ENCODE assay signal across 13 cellular contexts in genomic region chr16:70402916-70403659, GRCh38. TPM values are rescaled to one million over a fixed set of nuclear protein-coding genes. Genes with fewer than 3 reads are reported as not detected.
DNase-seq lines count a peak whose midpoint lies in the region; ATAC-seq lines count a peak whose summit lies in the region.
"Had no signal": no experiment of that assay in that cellular context is flagged by ENCODE, and none has a peak within 500 bp of the region (broad histone marks: within the 10 kb centered on the region; RNA-seq: fewer than 3 reads in every experiment).

No MANE protein-coding gene starts in this region.

- ATAC-seq in activated naive CD8-positive, alpha-beta T cell treated with anti-CD3 and anti-CD28 coated beads, Interleukin-2, amount 10 ng/mL, durations not matched to agents 7 days and 5 days (ENCODE audit: low read depth), result no peak
- ATAC-seq in naive thymus-derived CD8-positive, alpha-beta T cell, result no peak
- ATAC-seq in HG03439 (IDR thresholded peaks at IDR 0.05; ENCODE audit: unreplicated experiment) (no peak), GM21423 (IDR thresholded peaks at IDR 0.05; ENCODE audit: unreplicated experiment) (no peak)

- H3K4me3 Mint-ChIP-seq in activated naive CD8-positive, alpha-beta T cell treated with anti-CD3 and anti-CD28 coated beads, Interleukin-2, amount 10 ng/mL, durations not matched to agents 7 days and 5 days, result peak overlapping the region; percentile 17
- H3K4me3 Mint-ChIP-seq in naive thymus-derived CD8-positive, alpha-beta T cell, result peak overlapping the region; percentile 5 to 86 (median 58)

- DNase-seq in GM03348 (ENCODE audit: low spot score) (peak; percentile 38), M059J (ENCODE audit: low read depth) (peak; percentile 28), NCI-H187 treated with DMSO at 0.1 percent for 48 hours (lab: John Stamatoyannopoulos, UW) (no peak)
- DNase-seq in activated naive CD8-positive, alpha-beta T cell treated with anti-CD3 and anti-CD28 coated beads, Interleukin-2, amount 10 ng/mL, durations not matched to agents 7 days and 5 days, result no peak
- no peak for DNase-seq in naive thymus-derived CD8-positive, alpha-beta T cell
- DNase-seq in activated CD4-positive, alpha-beta T cell treated with anti-CD3 and anti-CD28 coated beads, Interleukin-2, amount 50 U/mL, for 4 hours, result no peak
- DNase-seq: anterior cingulate cortex, erythroblast, kidney glomerular epithelial cell, NCI-H2081, Right ventricle myocardium superior had no signal

- no peaks in the 10 kb centered on the region for H3K9me3 Mint-ChIP-seq in activated naive CD8-positive, alpha-beta T cell treated with anti-CD3 and anti-CD28 coated beads, Interleukin-2, amount 10 ng/mL, durations not matched to agents 7 days and 5 days
- no peaks in the 10 kb centered on the region for H3K9me3 Mint-ChIP-seq in naive thymus-derived CD8-positive, alpha-beta T cell

- POLR2A ChIA-PET in activated naive CD8-positive, alpha-beta T cell treated with anti-CD3 and anti-CD28 coated beads, Interleukin-2, amount 10 ng/mL, durations not matched to agents 7 days and 5 days (lab: Charles Lee), result interaction anchor here (0.9 to 1.3 kb wide), 4 partner anchors 17 to 51 kb away, joined by 3 to 20 read pairs (median 4); partner anchors contain the start of gene FCSK
- POLR2A ChIA-PET in naive thymus-derived CD8-positive, alpha-beta T cell (lab: Charles Lee), result interaction anchor here (1.2 kb wide), 1 partner anchor 22 kb away, joined by 5 read pairs; no protein-coding TSS in a partner anchor

- peaks cover 36% of the 10 kb centered on the region for H3K4me1 Mint-ChIP-seq in activated naive CD8-positive, alpha-beta T cell treated with anti-CD3 and anti-CD28 coated beads, Interleukin-2, amount 10 ng/mL, durations not matched to agents 7 days and 5 days
- peaks cover 34 to 72% (median 67%) of the 10 kb centered on the region in 4 donors for H3K4me1 Mint-ChIP-seq in naive thymus-derived CD8-positive, alpha-beta T cell

- peaks cover 19% of the 10 kb centered on the region for H3K36me3 Mint-ChIP-seq in activated naive CD8-positive, alpha-beta T cell treated with anti-CD3 and anti-CD28 coated beads, Interleukin-2, amount 10 ng/mL, durations not matched to agents 7 days and 5 days
- H3K36me3 Mint-ChIP-seq in naive thymus-derived CD8-positive, alpha-beta T cell, result peaks cover 0 to 11% (median 0%) of the 10 kb centered on the region in 3 donors

- no peaks in the 10 kb centered on the region for H3K27me3 Mint-ChIP-seq in activated naive CD8-positive, alpha-beta T cell treated with anti-CD3 and anti-CD28 coated beads, Interleukin-2, amount 10 ng/mL, durations not matched to agents 7 days and 5 days
- H3K27me3 Mint-ChIP-seq in naive thymus-derived CD8-positive, alpha-beta T cell, result no peaks in the 10 kb centered on the region

- H3K27ac Mint-ChIP-seq in activated naive CD8-positive, alpha-beta T cell treated with anti-CD3 and anti-CD28 coated beads, Interleukin-2, amount 10 ng/mL, durations not matched to agents 7 days and 5 days, result peak overlapping the region; percentile 76
- H3K27ac Mint-ChIP-seq in naive thymus-derived CD8-positive, alpha-beta T cell, result peak overlapping the region in 6 of 10 donors; percentile 9 to 94 (median 83)

RNA-seq across cellular contexts. Expression of gene ST3GAL2, which starts 35.8 kb away (rescaled TPM):
- 15.7 and 32.2 TPM in 2 replicates for total RNA-seq in M059J (2014; rRNA removed; shearing (Covaris generic))
- 10 to 100 TPM; 31.9 to 38.6 TPM for total RNA-seq in activated naive CD8-positive, alpha-beta T cell treated with anti-CD3 and anti-CD28 coated beads, Interleukin-2, amount 10 ng/mL, durations not matched to agents 7 days and 5 days
- total RNA-seq in naive thymus-derived CD8-positive, alpha-beta T cell, result 10 to 100 TPM; 30.5 to 31.9 TPM
- polyA plus RNA-seq in naive thymus-derived CD8-positive, alpha-beta T cell, result 10 to 100 TPM; 14.6 to 23.4 (median 16.5) TPM

RNA-seq across cellular contexts. Expression of gene FCSK, which starts 51.3 kb away (rescaled TPM):
- total RNA-seq in M059J (2014; rRNA removed; shearing (Covaris generic)), result 1.8 and 3.2 TPM in 2 replicates
- total RNA-seq in activated naive CD8-positive, alpha-beta T cell treated with anti-CD3 and anti-CD28 coated beads, Interleukin-2, amount 10 ng/mL, durations not matched to agents 7 days and 5 days, result 10 to 100 TPM; 24.3 to 26.0 TPM
- 10 to 100 TPM; 35.2 to 39.7 TPM for total RNA-seq in naive thymus-derived CD8-positive, alpha-beta T cell
- 1 to 10 TPM; 4.5 to 9.6 (median 9.3) TPM for polyA plus RNA-seq in naive thymus-derived CD8-positive, alpha-beta T cell

RNA-seq across cellular contexts. Expression of gene DDX19A, which starts 56.4 kb away (rescaled TPM):
- total RNA-seq in M059J (2014; rRNA removed; shearing (Covaris generic)), result 54.3 and 62.5 TPM in 2 replicates
- total RNA-seq in activated naive CD8-positive, alpha-beta T cell treated with anti-CD3 and anti-CD28 coated beads, Interleukin-2, amount 10 ng/mL, durations not matched to agents 7 days and 5 days, result 10 to 100 TPM; 35.5 to 40.4 TPM
- 10 to 100 TPM; 49.9 to 52.5 TPM for total RNA-seq in naive thymus-derived CD8-positive, alpha-beta T cell
- 10 to 100 TPM; 35.1 to 58.7 (median 42.8) TPM for polyA plus RNA-seq in naive thymus-derived CD8-positive, alpha-beta T cell

Comparison
In these comparisons a context has a peak if more than half of its experiments do, and no peak if none do; other contexts are left out.
1. DNase-seq: peak in GM03348 (single experiment) and M059J (single experiment); none in activated naive CD8-positive, alpha-beta T cell treated with anti-CD3 and anti-CD28 coated beads, Interleukin-2, amount 10 ng/mL, durations not matched to agents 7 days and 5 days (single experiment), naive thymus-derived CD8-positive, alpha-beta T cell (0 of 10), NCI-H187 treated with DMSO at 0.1 percent for 48 hours (single experiment) and activated CD4-positive, alpha-beta T cell treated with anti-CD3 and anti-CD28 coated beads, Interleukin-2, amount 50 U/mL, for 4 hours (0 of 2).